In genomic region chr10:132211246-132211645, GRCh38 we compare ENCODE assay signal across 27 cellular contexts. TPM values are rescaled to one million over a fixed set of nuclear protein-coding genes. Genes with fewer than 3 reads are reported as not detected.
DNase-seq lines count a peak whose midpoint lies in the region; ATAC-seq, FAIRE-seq and TF ChIP-seq lines count a peak whose summit lies in the region.
"Had no signal": no experiment of that assay in that cellular context is flagged by ENCODE, and none has a peak within 500 bp of the region (broad histone marks: within the 10 kb centered on the region; RNA-seq: fewer than 3 reads in every experiment).

No MANE protein-coding gene starts in this region.

- no peaks in the 10 kb centered on the region for H3K36me3 ChIP-seq in kidney (ENCODE audit: control insufficient read depth in 1 of 2, insufficient read depth in 2 of 2, low read length in 2 of 2)
- H3K36me3 ChIP-seq: BE2C had no signal

- no peak for ATAC-seq in left cardiac atrium
- ATAC-seq in right cardiac atrium, result no peak
- no peak for ATAC-seq in Right ventricle myocardium superior (ENCODE audit: poor library complexity)
- ATAC-seq in GM21786 (IDR thresholded peaks at IDR 0.05; ENCODE audit: unreplicated experiment), result no peak
- ATAC-seq: GM12878 had no signal

- intact Hi-C loops in left cardiac atrium (cut with DNase I), result no loop called here
- intact Hi-C loops in cardiac septum (cut with DNase I), result no loop called here
- intact Hi-C loops in right cardiac atrium (cut with DNase I), result no loop called here
- intact Hi-C loops in Right ventricle myocardium superior (cut with DNase I), result no loop called here
- intact Hi-C loops in kidney (cut with DNase I), result no loop called here

- H3K27ac ChIP-seq in right cardiac atrium (ENCODE audit: low read length) (no peak overlapping the region), kidney (ENCODE audit: low read depth in 2 of 2, low read length in 2 of 2) (no peak overlapping the region)
- H3K27ac ChIP-seq: BLaER1 had no signal

- H3K4me3 ChIP-seq in right cardiac atrium (ENCODE audit: low read length) (no peak overlapping the region), kidney (ENCODE audit: low read length in 2 of 2) (no peak overlapping the region)
- H3K4me3 ChIP-seq: BLaER1, GM12878 had no signal

- H3K9ac ChIP-seq in kidney (ENCODE audit: low read length in 2 of 2), result no peak overlapping the region
- H3K9ac ChIP-seq: BLaER1 had no signal

- peak; percentile 8 for DNase-seq in left cardiac atrium
- no peak for DNase-seq in cardiac septum (ENCODE audit: low spot score)
- peak in 2 of 3 donors; percentile 40 to 46 for DNase-seq in right cardiac atrium
- DNase-seq in Right ventricle myocardium superior, result no peak
- peak; percentile 52 for DNase-seq in kidney
- DNase-seq in NCI-H82 treated with DMSO at 0.1 percent for 48 hours (lab: John Stamatoyannopoulos, UW; ENCODE audit: unreplicated experiment), result no peak
- DNase-seq: 8988T; ACHN; BE2C; C1 segment of cervical spinal cord; CD4-positive, CD25-positive, alpha-beta regulatory T cell; CD8-positive, alpha-beta memory T cell; COR-L47; DMS 273 treated with DMSO at 0.1 percent for 48 hours; DMS153; DMS53; DMS79; DND-41; EL; GDM1 had no signal

- H3K9me3 ChIP-seq in right cardiac atrium (ENCODE audit: control insufficient read depth, low read length) (peaks cover 2% of the 10 kb centered on the region), kidney (ENCODE audit: control insufficient read depth in 1 of 2, low read length in 2 of 2) (peaks cover 4 to 9% of the 10 kb centered on the region in 2 donors)
- H3K9me3 ChIP-seq: BE2C had no signal

- WGBS in right cardiac atrium, result 93% methylated on average over 14 of the region's 14 CpGs

- H3K27me3 ChIP-seq in right cardiac atrium (ENCODE audit: control insufficient read depth, insufficient read depth), result no peaks in the 10 kb centered on the region
- H3K27me3 ChIP-seq: BE2C, BLaER1 had no signal

- TF ChIP-seq CTCF in kidney (IDR thresholded peaks at IDR 0.05; ENCODE audit: borderline replicate concordance, extremely low read depth, insufficient read depth), result no peak

- FAIRE-seq in kidney (lab: Jason Lieb, UNC), result no peak
- FAIRE-seq: A204.1, GM12878, GM12892, GM18507 had no signal

- H3K4me1 ChIP-seq in right cardiac atrium (ENCODE audit: control insufficient read depth, insufficient read depth, low read length) (no peaks in the 10 kb centered on the region), kidney (ENCODE audit: control insufficient read depth in 1 of 2, insufficient read depth in 1 of 2, low read depth in 1 of 2, low read length in 2 of 2) (no peaks in the 10 kb centered on the region)
- H3K4me1 ChIP-seq: BE2C had no signal

RNA-seq across cellular contexts. Expression of gene DPYSL4, which starts 24.5 kb away (rescaled TPM):
- total RNA-seq in left cardiac atrium, result 1 to 10 TPM; 1.4 to 9.9 TPM
- 55.4 TPM for total RNA-seq in cardiac septum
- total RNA-seq in right cardiac atrium, result 10 to 100 TPM in 1 of 4 donors, 1 to 10 TPM in 3; 1.9 to 13.8 (median 5.6) TPM
- 11.0 TPM for polyA plus RNA-seq in right cardiac atrium
- 31.7 TPM for total RNA-seq in Right ventricle myocardium superior
- 0.60 TPM for total RNA-seq in kidney
- not detected for polyA plus RNA-seq in kidney (ENCODE audit: insufficient read depth, low read depth, low replicate concordance)
- polyA plus RNA-seq: CD14-positive monocyte; CD8-positive, alpha-beta memory T cell had no signal

Comparison
In these comparisons a context has a peak if more than half of its experiments do, and no peak if none do; other contexts are left out.
1. DNase-seq: peak in left cardiac atrium (single experiment), right cardiac atrium (2 of 3) and kidney (single experiment); none in cardiac septum (single experiment), Right ventricle myocardium superior (single experiment) and NCI-H82 treated with DMSO at 0.1 percent for 48 hours (single experiment).